ENCODE assay signal across 8 cellular contexts in the genomic region with DNA sequence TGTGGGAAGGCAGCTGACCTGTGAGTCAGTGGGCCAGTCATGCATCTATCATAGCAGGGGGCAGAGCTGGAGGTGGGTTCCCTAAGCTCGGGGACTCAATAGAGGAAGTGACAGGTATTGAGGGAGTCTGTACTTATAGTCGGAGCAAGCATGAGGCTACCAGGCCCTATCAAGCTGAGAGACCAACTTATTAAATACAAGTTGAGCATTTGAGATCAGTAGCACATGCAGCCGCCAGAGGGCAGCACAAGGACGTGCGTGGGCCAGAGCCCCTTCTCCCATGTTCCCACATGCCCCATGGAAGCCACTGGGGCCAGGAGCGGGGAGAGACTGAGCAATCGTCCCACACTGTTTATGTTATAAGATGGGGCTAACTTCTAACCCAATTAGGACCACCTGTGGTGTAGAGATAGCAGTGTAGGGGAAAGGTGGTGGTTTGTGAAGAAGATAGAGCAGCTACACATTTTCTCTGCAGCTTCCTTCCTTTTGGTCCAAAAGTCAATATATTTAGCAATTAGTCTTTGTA. TPM values are rescaled to one million over a fixed set of nuclear protein-coding genes. Genes with fewer than 3 reads are reported as not detected.
DNase-seq lines count a peak whose midpoint lies in the region; ATAC-seq and TF ChIP-seq lines count a peak whose summit lies in the region.

No MANE protein-coding gene starts in this region.

- ATAC-seq in GM18867 (IDR thresholded peaks at IDR 0.05; ENCODE audit: unreplicated experiment) = peak; percentile 68
- ATAC-seq in HG02852 (IDR thresholded peaks at IDR 0.05; ENCODE audit: unreplicated experiment) = no peak

- in situ Hi-C loops in brain microvascular endothelial cell (cut with HindIII; ENCODE audit: low pct_ligation_motif_present, low sequenced_read_pairs) = no loop called here

- no peak overlapping the region for H3K4me3 ChIP-seq in brain microvascular endothelial cell (ENCODE audit: low read depth, low read length)

- H3K27me3 ChIP-seq in brain microvascular endothelial cell (replicated peaks) = no peaks in the 10 kb centered on the region

- DNase-seq in Ammon's horn (ENCODE audit: low spot score) = peak; percentile 21
- peak; percentile 64 for DNase-seq in LHCN-M2 (ENCODE audit: low read depth)
- DNase-seq in T-helper 9 cell = peak; percentile 55
- DNase-seq in brain microvascular endothelial cell = peak; percentile 59
- DNase-seq in left kidney (ENCODE audit: low read depth, low spot score) = peak; percentile 76
- peak; percentile 19 to 22 for DNase-seq in stimulated activated CD8-positive, alpha-beta memory T cell treated with anti-CD3 and anti-CD28 coated beads, Interleukin-4, amount 100 ng/mL, for 1 hour (ENCODE audit: low read depth in 2 of 2, low spot score in 1 of 2)

- TF ChIP-seq CTCF in brain microvascular endothelial cell (IDR thresholded peaks at IDR 0.05; ENCODE audit: low read depth, low read length, missing control alignments) = peak; percentile 85

- no peak overlapping the region for H3K27ac ChIP-seq in brain microvascular endothelial cell

- no peaks in the 10 kb centered on the region for H3K36me3 ChIP-seq in brain microvascular endothelial cell (replicated peaks)

RNA-seq across cellular contexts. Expression of gene STK31, which starts 13.0 kb away (rescaled TPM):
- total RNA-seq in LHCN-M2 (2014; rRNA removed) = not detected in 2 replicates
- not detected for polyA plus RNA-seq in LHCN-M2 (2012)

RNA-seq across cellular contexts. Expression of gene FAM221A, which starts 17.0 kb away (rescaled TPM):
- 1.5 and 2.6 TPM in 2 replicates for total RNA-seq in LHCN-M2 (2014; rRNA removed)
- polyA plus RNA-seq in LHCN-M2 (2012) = 0.35 TPM

Comparison
In these comparisons a context has a peak if more than half of its experiments do, and no peak if none do; other contexts are left out.
1. DNase-seq: peak in every context shown above with its lines; median percentile 76 in left kidney; 64 in LHCN-M2; 59 in brain microvascular endothelial cell; 55 in T-helper 9 cell; 21 in Ammon's horn; 20 in stimulated activated CD8-positive, alpha-beta memory T cell treated with anti-CD3 and anti-CD28 coated beads, Interleukin-4, amount 100 ng/mL, for 1 hour.